In the genomic region with DNA sequence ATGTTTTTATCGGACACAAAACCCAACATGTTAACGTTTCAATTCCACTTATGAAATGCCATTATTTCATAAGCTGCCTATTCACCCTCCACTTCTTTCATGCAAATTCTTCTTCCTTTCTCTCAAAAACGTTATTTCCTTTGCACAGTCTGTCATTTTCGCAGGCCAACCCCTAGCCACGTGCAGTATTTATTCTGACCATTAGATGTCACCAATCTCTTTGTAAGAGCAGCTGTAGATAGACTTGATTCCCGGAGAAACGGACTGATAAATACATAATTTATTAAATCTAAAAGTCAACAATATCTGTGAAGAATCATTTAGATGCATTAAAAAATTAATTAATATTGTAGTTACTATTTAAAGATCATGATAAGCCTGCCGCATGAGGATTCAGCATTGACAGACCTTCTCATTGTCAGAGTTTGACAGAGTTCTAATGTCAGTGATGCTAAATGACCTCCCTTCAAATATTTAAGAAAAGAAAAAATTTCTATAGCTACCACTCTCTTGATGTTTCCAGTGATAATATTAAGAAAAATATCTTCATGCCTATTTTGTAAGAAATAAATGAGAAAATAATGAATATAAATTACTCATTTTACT, we compare ENCODE assay signal across 8 cellular contexts.
A peak's percentile ranks its signal among the peaks of the same experiment; 100 is the strongest.
DNase-seq lines count a peak whose midpoint lies in the region; ATAC-seq and TF ChIP-seq lines count a peak whose summit lies in the region.

No MANE protein-coding gene starts in this region.

- peak; percentile 10 for TF ChIP-seq CTCF in AG09309 (IDR thresholded peaks at IDR 0.05; ENCODE audit: control insufficient read depth, insufficient read depth, low read depth, low read length, missing control alignments)
- peak in 3 of 5 experiments; percentile 27 to 53 (median 34) for TF ChIP-seq CTCF in tibial nerve (IDR thresholded peaks at IDR 0.05)

- H3K9me3 ChIP-seq in tibial nerve: no peaks in the 10 kb centered on the region

- ATAC-seq in GM18520 (IDR thresholded peaks at IDR 0.05; ENCODE audit: unreplicated experiment) (peak; percentile 97), HG02870 (IDR thresholded peaks at IDR 0.05; ENCODE audit: unreplicated experiment) (peak; percentile 96)

- no peaks in the 10 kb centered on the region for H3K36me3 ChIP-seq in tibial nerve

- no peak for TF ChIP-seq EP300 in tibial nerve (IDR thresholded peaks at IDR 0.05)

- H3K4me3 ChIP-seq in AG09309 (ENCODE audit: control insufficient read depth, low read depth, low read length) (no peak overlapping the region), tibial nerve (no peak overlapping the region)

- DNase-seq in AG09309 (ENCODE audit: low read depth) (no peak), NCI-H1092 treated with DMSO at 0.1 percent for 48 hours (lab: John Stamatoyannopoulos, UW) (peak; percentile 80), SW480 (ENCODE audit: low spot score) (peak; percentile 65), globus pallidus (ENCODE audit: low spot score) (peak; percentile 41), tibial nerve (ENCODE audit: low spot score in 2 of 2) (no peak)
- DNase-seq in stimulated activated naive CD4-positive, alpha-beta T cell (lab: John Stamatoyannopoulos, UW): no peak

- no peak overlapping the region for H3K27ac ChIP-seq in tibial nerve

- no peak for TF ChIP-seq POLR2A in tibial nerve (IDR thresholded peaks at IDR 0.05)

- WGBS in tibial nerve, 2 donors: 14 to 22% methylated on average over 8 of the region's 8 CpGs

- no peaks in the 10 kb centered on the region for H3K27me3 ChIP-seq in tibial nerve

- peaks cover 0 to 3% (median 0%) of the 10 kb centered on the region in 4 donors for H3K4me1 ChIP-seq in tibial nerve

Comparison
In these comparisons a context has a peak if more than half of its experiments do, and no peak if none do; other contexts are left out.
1. DNase-seq: peak in NCI-H1092 treated with DMSO at 0.1 percent for 48 hours (single experiment), SW480 (single experiment) and globus pallidus (single experiment); none in AG09309 (single experiment), tibial nerve (0 of 2) and stimulated activated naive CD4-positive, alpha-beta T cell (0 of 6).